ENCODE assay signal across 18 cellular contexts in genomic region chr12:6463858-6464257, GRCh38. TPM values are rescaled to one million over a fixed set of nuclear protein-coding genes. Genes with fewer than 3 reads are reported as not detected.
DNase-seq lines count a peak whose midpoint lies in the region; ATAC-seq, FAIRE-seq and TF ChIP-seq lines count a peak whose summit lies in the region.
"Had no signal": no experiment of that assay in that cellular context is flagged by ENCODE, and none has a peak within 500 bp of the region (broad histone marks: within the 10 kb centered on the region; RNA-seq: fewer than 3 reads in every experiment).

No MANE protein-coding gene starts in this region.

- CTCF ChIA-PET in activated CD4-positive, alpha-beta memory T cell treated with anti-CD3 and anti-CD28 coated beads, Interleukin-2, amount 10 ng/mL, durations not matched to agents 7 days and 5 days (lab: Charles Lee), result interaction anchor here (0.8 to 4.3 kb wide), 10 partner anchors 9 to 127 kb away, joined by 3 to 36 read pairs (median 4); partner anchors contain the start of gene TAPBPL

- no peak for FAIRE-seq in GM12891 (lab: Jason Lieb, UNC)

- WGBS in transverse colon (ENCODE audit: low coverage in 1 of 2), 2 donors, result 78 to 82% methylated on average over 5 to 6 of the region's 6 CpGs

- no peak for ATAC-seq in activated T-cell treated with anti-CD3 and anti-CD28 coated beads, Interleukin-2, amount 50 U/mL, for 4 hours
- ATAC-seq in HG03469 (IDR thresholded peaks at IDR 0.05; ENCODE audit: unreplicated experiment), result no peak
- ATAC-seq: heart left ventricle had no signal

- H3K9me3 ChIP-seq in transverse colon, result no peaks in the 10 kb centered on the region
- H3K9me3 ChIP-seq: heart left ventricle had no signal

- TF ChIP-seq EP300 in transverse colon (IDR thresholded peaks at IDR 0.05; ENCODE audit: low read depth), result no peak

- DNase-seq in activated T-cell treated with anti-CD3 and anti-CD28 coated beads, Interleukin-2, amount 50 U/mL, for 4 hours, result no peak
- no peak for DNase-seq in activated T-cell treated with anti-CD3 and anti-CD28 coated beads for 4 hours
- no peak for DNase-seq in activated CD4-positive, alpha-beta memory T cell treated with anti-CD3 and anti-CD28 coated beads, Interleukin-2, amount 10 ng/mL, durations not matched to agents 7 days and 5 days
- peak; percentile 45 for DNase-seq in mesenteric fat pad (ENCODE audit: low spot score)
- no peak for DNase-seq in transverse colon
- no peak for DNase-seq in GM12891 (ENCODE audit: insufficient read length, low spot score)
- no peak for DNase-seq in chondrocyte (ENCODE audit: low spot score)
- DNase-seq: activated CD4-positive, CD25-positive, alpha-beta regulatory T cell; activated gamma-delta T cell treated with Interleukin-2 at 50 U/mL for 16 hours; central memory CD4-positive, alpha-beta T cell; DMS153; heart left ventricle; NCI-H2171; NK-92 treated with Interleukin-12 subunit alpha and Interleukin-12 subunit beta, amount 100 ng/mL, for 24 hours; right cardiac atrium had no signal

- peaks cover 95% of the 10 kb centered on the region for H3K4me1 Mint-ChIP-seq in activated T-cell treated with anti-CD3 and anti-CD28 coated beads, Interleukin-2, amount 50 U/mL, for 4 hours (ENCODE audit: low read depth)
- peaks cover 93% of the 10 kb centered on the region for H3K4me1 Mint-ChIP-seq in activated CD4-positive, alpha-beta memory T cell treated with anti-CD3 and anti-CD28 coated beads, Interleukin-2, amount 10 ng/mL, durations not matched to agents 7 days and 5 days
- peaks cover 9% of the 10 kb centered on the region for H3K4me1 Mint-ChIP-seq in chondrocyte (ENCODE audit: low read depth)

- no peak overlapping the region for H3K4me3 ChIP-seq in transverse colon
- H3K4me3 ChIP-seq: heart left ventricle had no signal

- no peaks in the 10 kb centered on the region for H3K27me3 ChIP-seq in transverse colon
- H3K27me3 ChIP-seq: heart left ventricle had no signal

- in situ Hi-C loops in transverse colon (cut with MboI; ENCODE audit: low pct_ligation_motif_present in 1 of 4, low pct_unique_long_range_greater_than_20kb in 1 of 4, low sequenced_read_pairs in 3 of 4), result loop anchor here in 2 of 4 donors (25.0 kb wide), 1 partner anchor 127 kb away; the partner anchor contains the start of gene TNFRSF1A (in 2 of the 2)

- H3K36me3 ChIP-seq in transverse colon, result peaks cover 0 to 47% (median 22%) of the 10 kb centered on the region in 4 donors

- TF ChIP-seq CTCF in transverse colon (IDR thresholded peaks at IDR 0.05) (no peak), chondrocyte (IDR thresholded peaks at IDR 0.05) (no peak)

- TF ChIP-seq POLR2A in transverse colon (IDR thresholded peaks at IDR 0.05) (no peak), GM12891 (IDR thresholded peaks at IDR 0.05; ENCODE audit: low read depth, low read length) (no peak)

- H3K27me3 Mint-ChIP-seq in activated T-cell treated with anti-CD3 and anti-CD28 coated beads, Interleukin-2, amount 50 U/mL, for 4 hours (ENCODE audit: low read depth), result no peaks in the 10 kb centered on the region
- H3K27me3 Mint-ChIP-seq in activated CD4-positive, alpha-beta memory T cell treated with anti-CD3 and anti-CD28 coated beads, Interleukin-2, amount 10 ng/mL, durations not matched to agents 7 days and 5 days, result no peaks in the 10 kb centered on the region
- no peaks in the 10 kb centered on the region for H3K27me3 Mint-ChIP-seq in chondrocyte (ENCODE audit: low read depth)

- H3K27ac Mint-ChIP-seq in activated CD4-positive, alpha-beta memory T cell treated with anti-CD3 and anti-CD28 coated beads, Interleukin-2, amount 10 ng/mL, durations not matched to agents 7 days and 5 days, result peak overlapping the region; percentile 98
- H3K27ac Mint-ChIP-seq in chondrocyte (ENCODE audit: unreplicated experiment), result no peak overlapping the region

- H3K36me3 Mint-ChIP-seq in activated T-cell treated with anti-CD3 and anti-CD28 coated beads, Interleukin-2, amount 50 U/mL, for 4 hours (ENCODE audit: insufficient read depth), result peaks cover 70% of the 10 kb centered on the region
- H3K36me3 Mint-ChIP-seq in activated CD4-positive, alpha-beta memory T cell treated with anti-CD3 and anti-CD28 coated beads, Interleukin-2, amount 10 ng/mL, durations not matched to agents 7 days and 5 days (ENCODE audit: low read depth), result peaks cover 86% of the 10 kb centered on the region
- H3K36me3 Mint-ChIP-seq in chondrocyte (ENCODE audit: low read depth), result peaks cover 27% of the 10 kb centered on the region

- intact Hi-C loops in transverse colon (cut with DNase I; ENCODE audit: low total_unique reads), result loop anchor here (5.0 kb wide), 1 partner anchor 42 kb away; no protein-coding TSS in a partner anchor

- H3K4me1 ChIP-seq in transverse colon, result peaks cover 12 to 58% (median 16%) of the 10 kb centered on the region in 4 donors

- peak overlapping the region; percentile 77 for H3K4me3 Mint-ChIP-seq in activated T-cell treated with anti-CD3 and anti-CD28 coated beads, Interleukin-2, amount 50 U/mL, for 4 hours
- peak overlapping the region; percentile 74 for H3K4me3 Mint-ChIP-seq in activated CD4-positive, alpha-beta memory T cell treated with anti-CD3 and anti-CD28 coated beads, Interleukin-2, amount 10 ng/mL, durations not matched to agents 7 days and 5 days
- no peak overlapping the region for H3K4me3 Mint-ChIP-seq in chondrocyte (ENCODE audit: unreplicated experiment)

- H3K9me3 Mint-ChIP-seq in activated T-cell treated with anti-CD3 and anti-CD28 coated beads, Interleukin-2, amount 50 U/mL, for 4 hours, result no peaks in the 10 kb centered on the region
- no peaks in the 10 kb centered on the region for H3K9me3 Mint-ChIP-seq in activated CD4-positive, alpha-beta memory T cell treated with anti-CD3 and anti-CD28 coated beads, Interleukin-2, amount 10 ng/mL, durations not matched to agents 7 days and 5 days
- H3K9me3 Mint-ChIP-seq in chondrocyte (ENCODE audit: low read depth), result no peaks in the 10 kb centered on the region

- POLR2A ChIA-PET in activated CD4-positive, alpha-beta memory T cell treated with anti-CD3 and anti-CD28 coated beads, Interleukin-2, amount 10 ng/mL, durations not matched to agents 7 days and 5 days (lab: Charles Lee), result interaction anchor here (0.9 to 7.9 kb wide), 11 partner anchors 11 to 128 kb away, joined by 3 to 215 read pairs (median 21); partner anchors contain the start of genes CD27, GAPDH, MRPL51 and TAPBPL

- peak overlapping the region; percentile 11 to 76 (median 46) for H3K27ac ChIP-seq in transverse colon
- H3K27ac ChIP-seq: epithelial cell of prostate had no signal

TF ChIP-seq in GM12891, 5 proteins besides CTCF, POLR2A, EP300 and RAD21:
- TF ChIP-seq POU2F2 (IDR thresholded peaks at IDR 0.05; ENCODE audit: low read depth, low read length), result no peak
- no peak for TF ChIP-seq TAF1 (IDR thresholded peaks at IDR 0.05; ENCODE audit: low read depth, low read length)
- no peak for TF ChIP-seq POLR2AphosphoS5 (IDR thresholded peaks at IDR 0.05; ENCODE audit: low read depth, low read length)
- TF ChIP-seq SPI1 (IDR thresholded peaks at IDR 0.05; ENCODE audit: low read depth, low read length), result no peak
- no peak for TF ChIP-seq PAX5 (IDR thresholded peaks at IDR 0.05; ENCODE audit: insufficient read depth, low read length, severe bottlenecking)

RNA-seq across cellular contexts. Expression of gene VAMP1, which starts 6.6 kb away (rescaled TPM):
- 10 to 100 TPM; 17.1 to 22.9 (median 21.6) TPM for total RNA-seq in activated T-cell treated with anti-CD3 and anti-CD28 coated beads, Interleukin-2, amount 50 U/mL, for 4 hours
- total RNA-seq in activated CD4-positive, alpha-beta memory T cell treated with anti-CD3 and anti-CD28 coated beads, Interleukin-2, amount 10 ng/mL, durations not matched to agents 7 days and 5 days, result 10 to 100 TPM; 45.1 to 50.9 TPM
- 5.8 TPM for total RNA-seq in mesenteric fat pad
- total RNA-seq in transverse colon, result 10 to 100 TPM in 3 of 4 donors, 1 to 10 TPM in 1; 2.6 to 23.1 (median 17.7) TPM
- 30.6 TPM for polyA plus RNA-seq in GM12891 (2012; ENCODE audit: low read depth, missing spikeins)
- 5.3 to 6.1 TPM (median 5.3 TPM) in 3 replicates for total RNA-seq in chondrocyte

RNA-seq across cellular contexts. Expression of gene TAPBPL, which starts 12.0 kb away (rescaled TPM):
- total RNA-seq in activated T-cell treated with anti-CD3 and anti-CD28 coated beads, Interleukin-2, amount 50 U/mL, for 4 hours, result 10 to 100 TPM; 24.4 to 36.6 (median 30.0) TPM
- total RNA-seq in activated CD4-positive, alpha-beta memory T cell treated with anti-CD3 and anti-CD28 coated beads, Interleukin-2, amount 10 ng/mL, durations not matched to agents 7 days and 5 days, result 10 to 100 TPM; 45.0 to 49.0 TPM
- total RNA-seq in mesenteric fat pad (13.0 TPM), transverse colon (10 to 100 TPM; 47.6 to 99.1 (median 79.3) TPM), chondrocyte (4.6 to 12.3 TPM (median 5.2 TPM) in 3 replicates)
- polyA plus RNA-seq in GM12891 (2012; ENCODE audit: low read depth, missing spikeins), result 29.7 TPM

RNA-seq across cellular contexts. Expression of gene CD27, which starts 19.1 kb away (rescaled TPM):
- 100 to 1,000 TPM in 1 of 3 donors, 10 to 100 TPM in 2; 52.3 to 100 (median 89.8) TPM for total RNA-seq in activated T-cell treated with anti-CD3 and anti-CD28 coated beads, Interleukin-2, amount 50 U/mL, for 4 hours
- total RNA-seq in activated CD4-positive, alpha-beta memory T cell treated with anti-CD3 and anti-CD28 coated beads, Interleukin-2, amount 10 ng/mL, durations not matched to agents 7 days and 5 days, result 10 to 100 TPM; 39.9 to 43.4 TPM
- not detected for total RNA-seq in mesenteric fat pad
- 10 to 100 TPM in 1 of 4 donors, 1 to 10 TPM in 2, not detected in 1; 1.1 to 16.8 (median 2.3) TPM for total RNA-seq in transverse colon
- 112 TPM for polyA plus RNA-seq in GM12891 (2012; ENCODE audit: low read depth, missing spikeins)
- not detected in 3 replicates for total RNA-seq in chondrocyte
- polyA plus RNA-seq: AG04450 had no signal

RNA-seq across cellular contexts. Expression of gene MRPL51, which starts 29.2 kb away (rescaled TPM):
- 100 to 1,000 TPM; 249 to 262 (median 256) TPM for total RNA-seq in activated T-cell treated with anti-CD3 and anti-CD28 coated beads, Interleukin-2, amount 50 U/mL, for 4 hours
- 100 to 1,000 TPM; 204 to 208 TPM for total RNA-seq in activated CD4-positive, alpha-beta memory T cell treated with anti-CD3 and anti-CD28 coated beads, Interleukin-2, amount 10 ng/mL, durations not matched to agents 7 days and 5 days
- 116 TPM for total RNA-seq in mesenteric fat pad
- total RNA-seq in transverse colon, result 10 to 100 TPM in 3 of 4 donors, 1 to 10 TPM in 1; 2.6 to 49.7 (median 40.9) TPM
- 236 TPM for polyA plus RNA-seq in GM12891 (2012; ENCODE audit: low read depth, missing spikeins)
- 169 to 201 TPM (median 170 TPM) in 3 replicates for total RNA-seq in chondrocyte

RNA-seq across cellular contexts. Expression of gene NCAPD2, which starts 30.0 kb away (rescaled TPM):
- 10 to 100 TPM; 29.8 to 36.1 (median 32.9) TPM for total RNA-seq in activated T-cell treated with anti-CD3 and anti-CD28 coated beads, Interleukin-2, amount 50 U/mL, for 4 hours
- total RNA-seq in activated CD4-positive, alpha-beta memory T cell treated with anti-CD3 and anti-CD28 coated beads, Interleukin-2, amount 10 ng/mL, durations not matched to agents 7 days and 5 days, result 100 to 1,000 TPM; 153 to 156 TPM
- total RNA-seq in mesenteric fat pad (12.8 TPM), transverse colon (10 to 100 TPM; 18.3 to 20.2 (median 19.2) TPM), chondrocyte (23.0 to 27.7 TPM (median 25.0 TPM) in 3 replicates)
- polyA plus RNA-seq in GM12891 (2012; ENCODE audit: low read depth, missing spikeins), result 48.3 TPM
